3 cellular contexts compared by ENCODE assay signal in the genomic region with DNA sequence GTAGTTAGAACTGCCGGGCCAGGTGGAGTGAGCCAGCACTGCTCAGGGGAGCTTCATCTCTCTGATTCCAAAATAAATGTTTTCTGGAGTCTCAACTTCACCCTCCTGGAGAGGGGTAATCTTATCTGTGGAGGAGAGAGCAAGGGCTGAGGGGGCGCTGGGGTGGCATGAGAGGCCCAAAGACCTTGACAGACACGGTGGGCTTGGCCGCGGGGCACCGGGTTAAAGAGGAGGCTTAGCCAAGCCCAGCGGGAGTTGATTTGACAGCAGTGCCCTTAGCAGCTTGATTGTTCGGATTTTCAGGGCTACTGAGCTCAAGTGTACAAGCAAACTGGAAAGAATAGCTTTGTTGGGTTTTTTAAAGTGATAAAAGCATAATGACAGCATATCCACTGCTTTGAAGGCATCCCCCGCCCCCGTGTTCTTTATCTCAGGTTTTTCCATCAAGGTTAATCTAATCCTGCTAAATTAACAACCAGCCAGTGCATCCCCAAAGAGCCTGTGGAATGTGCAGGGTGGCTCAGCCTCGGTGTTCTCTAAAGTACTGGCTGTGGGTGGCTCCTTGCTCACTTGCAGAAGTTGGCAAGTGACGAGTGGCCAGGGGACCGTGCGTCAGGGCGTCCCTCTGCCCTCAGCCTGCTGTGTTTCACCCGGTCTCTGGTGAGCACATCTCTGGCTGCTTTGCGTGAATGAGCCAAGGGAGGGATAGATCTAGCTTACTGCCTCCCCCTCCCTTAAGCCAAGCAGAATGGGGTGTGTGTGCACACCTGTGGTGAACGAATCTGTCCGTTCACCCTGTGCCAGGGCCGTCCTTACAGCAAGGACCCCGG.
TF ChIP-seq lines count a peak whose summit lies in the region.

No MANE protein-coding gene starts in this region.

TF ChIP-seq in HepG2, 621 proteins besides CTCF, POLR2A, EP300 and RAD21:
- no peak for TF ChIP-seq ZNF792 (CRISPR knock-in tag; IDR thresholded peaks at IDR 0.05)
- peak; percentile 37 for TF ChIP-seq RBM22 (optimal IDR thresholded peaks at IDR 0.05; ENCODE audit: low read length)
TF ChIP-seq in HepG2: peak in this region for 1.

TF ChIP-seq in GM12878, 131 proteins besides CTCF, POLR2A, EP300 and RAD21:
- TF ChIP-seq MEF2B (IDR thresholded peaks at IDR 0.05; ENCODE audit: partially characterized antibody, poor library complexity, severe bottlenecking) = no peak
- TF ChIP-seq, protein P1, sequence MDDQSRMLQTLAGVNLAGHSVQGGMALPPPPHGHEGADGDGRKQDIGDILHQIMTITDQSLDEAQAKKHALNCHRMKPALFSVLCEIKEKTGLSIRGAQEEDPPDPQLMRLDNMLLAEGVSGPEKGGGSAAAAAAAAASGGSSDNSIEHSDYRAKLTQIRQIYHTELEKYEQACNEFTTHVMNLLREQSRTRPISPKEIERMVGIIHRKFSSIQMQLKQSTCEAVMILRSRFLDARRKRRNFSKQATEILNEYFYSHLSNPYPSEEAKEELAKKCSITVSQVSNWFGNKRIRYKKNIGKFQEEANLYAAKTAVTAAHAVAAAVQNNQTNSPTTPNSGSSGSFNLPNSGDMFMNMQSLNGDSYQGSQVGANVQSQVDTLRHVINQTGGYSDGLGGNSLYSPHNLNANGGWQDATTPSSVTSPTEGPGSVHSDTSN (IDR thresholded peaks at IDR 0.05; ENCODE audit: insufficient replicate concordance, low read depth, low read length) = no peak
- no peak for TF ChIP-seq ZNF24 (IDR thresholded peaks at IDR 0.05)

TF ChIP-seq in neural cell, 6 proteins besides CTCF, POLR2A, EP300 and RAD21:
- no peak for TF ChIP-seq EZH2 (IDR thresholded peaks at IDR 0.05; ENCODE audit: borderline replicate concordance, insufficient read depth, low read length, poor library complexity, severe bottlenecking)
- TF ChIP-seq POLR2AphosphoS5 (IDR thresholded peaks at IDR 0.05) = no peak
- no peak for TF ChIP-seq MXI1 (conservative IDR thresholded peaks at IDR 0.05; ENCODE audit: poor library complexity, severe bottlenecking)
- TF ChIP-seq SMC3 (conservative IDR thresholded peaks at IDR 0.05; ENCODE audit: poor library complexity) = no peak
- TF ChIP-seq, protein P2, sequence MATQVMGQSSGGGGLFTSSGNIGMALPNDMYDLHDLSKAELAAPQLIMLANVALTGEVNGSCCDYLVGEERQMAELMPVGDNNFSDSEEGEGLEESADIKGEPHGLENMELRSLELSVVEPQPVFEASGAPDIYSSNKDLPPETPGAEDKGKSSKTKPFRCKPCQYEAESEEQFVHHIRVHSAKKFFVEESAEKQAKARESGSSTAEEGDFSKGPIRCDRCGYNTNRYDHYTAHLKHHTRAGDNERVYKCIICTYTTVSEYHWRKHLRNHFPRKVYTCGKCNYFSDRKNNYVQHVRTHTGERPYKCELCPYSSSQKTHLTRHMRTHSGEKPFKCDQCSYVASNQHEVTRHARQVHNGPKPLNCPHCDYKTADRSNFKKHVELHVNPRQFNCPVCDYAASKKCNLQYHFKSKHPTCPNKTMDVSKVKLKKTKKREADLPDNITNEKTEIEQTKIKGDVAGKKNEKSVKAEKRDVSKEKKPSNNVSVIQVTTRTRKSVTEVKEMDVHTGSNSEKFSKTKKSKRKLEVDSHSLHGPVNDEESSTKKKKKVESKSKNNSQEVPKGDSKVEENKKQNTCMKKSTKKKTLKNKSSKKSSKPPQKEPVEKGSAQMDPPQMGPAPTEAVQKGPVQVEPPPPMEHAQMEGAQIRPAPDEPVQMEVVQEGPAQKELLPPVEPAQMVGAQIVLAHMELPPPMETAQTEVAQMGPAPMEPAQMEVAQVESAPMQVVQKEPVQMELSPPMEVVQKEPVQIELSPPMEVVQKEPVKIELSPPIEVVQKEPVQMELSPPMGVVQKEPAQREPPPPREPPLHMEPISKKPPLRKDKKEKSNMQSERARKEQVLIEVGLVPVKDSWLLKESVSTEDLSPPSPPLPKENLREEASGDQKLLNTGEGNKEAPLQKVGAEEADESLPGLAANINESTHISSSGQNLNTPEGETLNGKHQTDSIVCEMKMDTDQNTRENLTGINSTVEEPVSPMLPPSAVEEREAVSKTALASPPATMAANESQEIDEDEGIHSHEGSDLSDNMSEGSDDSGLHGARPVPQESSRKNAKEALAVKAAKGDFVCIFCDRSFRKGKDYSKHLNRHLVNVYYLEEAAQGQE (IDR thresholded peaks at IDR 0.05; ENCODE audit: borderline replicate concordance) = no peak
- TF ChIP-seq TAF1 (IDR thresholded peaks at IDR 0.05; ENCODE audit: low read depth) = no peak
